1 cellular context compared by ENCODE assay signal in genomic region chr1:164733070-164733469, GRCh38.
TF ChIP-seq lines count a peak whose summit lies in the region.

No MANE protein-coding gene starts in this region.

TF ChIP-seq in HEK293, 187 proteins besides CTCF, POLR2A, EP300 and RAD21 (continued from another document):
- TF ChIP-seq ZNF175 (tag by site-specific recombination; IDR thresholded peaks at IDR 0.05): no peak
- no peak for TF ChIP-seq ZBTB6 (tag by site-specific recombination; IDR thresholded peaks at IDR 0.05)
